Comparison of ENCODE assay signal across 9 cellular contexts in genomic region chr20:13058666-13059389, GRCh38. TPM values are rescaled to one million over a fixed set of nuclear protein-coding genes. Genes with fewer than 3 reads are reported as not detected.
"Had no signal": no experiment of that assay in that cellular context is flagged by ENCODE, and none has a peak within 500 bp of the region (broad histone marks: within the 10 kb centered on the region; RNA-seq: fewer than 3 reads in every experiment).

No MANE protein-coding gene starts in this region.

- ATAC-seq: K562 had no signal

- FAIRE-seq: H54, K562 had no signal

- H3K4me3 ChIP-seq: GM23248, K562 had no signal

- H3K9me3 Mint-ChIP-seq: H9 had no signal

- H2AFZ ChIP-seq: GM23248 had no signal

- H3K9ac ChIP-seq: GM23248 had no signal

- H3K27ac ChIP-seq: GM23248, HL-60 had no signal

- DNase-seq: GM23248, HCEC 1CT, IMR-90, Kasumi-1, KG1 had no signal

RNA-seq across cellular contexts. Expression of gene SPTLC3, which starts 50.1 kb away (rescaled TPM):
- total RNA-seq: K562 had no signal
- polyA plus RNA-seq: K562 had no signal
